In the genomic region with DNA sequence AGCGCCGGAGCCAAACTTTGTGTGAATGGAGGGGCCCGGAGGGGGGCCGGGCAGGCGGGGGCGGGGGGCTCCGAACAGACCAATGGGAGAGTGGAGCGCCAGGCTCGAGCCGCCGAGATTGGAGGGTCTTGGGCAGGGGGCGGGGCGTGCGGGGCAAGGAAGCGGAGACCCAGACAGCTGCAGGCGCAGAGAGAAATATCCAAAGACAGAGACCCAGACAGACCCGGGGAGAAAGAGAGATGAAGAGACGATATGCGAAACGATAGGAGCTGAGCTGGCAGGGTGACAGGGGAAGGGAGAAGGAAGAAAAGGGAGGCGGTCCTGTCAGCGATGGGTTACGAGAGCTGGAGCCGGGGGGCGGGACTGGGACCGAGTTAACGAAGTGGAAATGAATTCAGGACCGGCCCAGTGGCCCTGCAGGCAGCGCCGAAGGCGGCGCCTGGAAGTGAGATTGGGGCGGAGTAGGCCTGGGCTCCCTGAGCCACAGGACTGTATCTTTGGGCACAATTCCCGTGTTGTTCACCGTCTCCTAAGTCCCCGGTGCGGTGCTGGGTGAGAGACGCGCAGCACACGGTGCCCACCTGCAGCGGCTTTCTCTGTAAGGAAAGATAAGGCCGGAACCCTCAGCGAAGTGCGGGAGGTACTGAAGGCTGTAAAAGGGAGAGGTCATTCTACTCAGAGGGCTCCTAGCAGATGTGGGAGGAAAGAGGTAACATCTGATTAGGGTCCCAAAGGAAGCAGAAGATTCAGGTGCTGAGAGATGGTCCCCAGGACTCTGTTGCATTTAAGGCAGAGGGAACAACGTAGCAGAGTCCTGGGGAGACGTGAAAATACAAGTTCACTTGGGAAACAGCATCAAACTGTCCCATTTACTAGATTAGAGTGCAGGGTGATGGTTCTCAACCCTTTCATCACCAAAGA, we compare ENCODE assay signal across 1 cellular context.
A peak's percentile ranks its signal among the peaks of the same experiment; 100 is the strongest.
TF ChIP-seq lines count a peak whose summit lies in the region.

No MANE protein-coding gene starts in this region.

TF ChIP-seq in HepG2, 621 proteins besides CTCF, POLR2A, EP300 and RAD21 (continued from another document and continues in another):
- TF ChIP-seq, protein P1, sequence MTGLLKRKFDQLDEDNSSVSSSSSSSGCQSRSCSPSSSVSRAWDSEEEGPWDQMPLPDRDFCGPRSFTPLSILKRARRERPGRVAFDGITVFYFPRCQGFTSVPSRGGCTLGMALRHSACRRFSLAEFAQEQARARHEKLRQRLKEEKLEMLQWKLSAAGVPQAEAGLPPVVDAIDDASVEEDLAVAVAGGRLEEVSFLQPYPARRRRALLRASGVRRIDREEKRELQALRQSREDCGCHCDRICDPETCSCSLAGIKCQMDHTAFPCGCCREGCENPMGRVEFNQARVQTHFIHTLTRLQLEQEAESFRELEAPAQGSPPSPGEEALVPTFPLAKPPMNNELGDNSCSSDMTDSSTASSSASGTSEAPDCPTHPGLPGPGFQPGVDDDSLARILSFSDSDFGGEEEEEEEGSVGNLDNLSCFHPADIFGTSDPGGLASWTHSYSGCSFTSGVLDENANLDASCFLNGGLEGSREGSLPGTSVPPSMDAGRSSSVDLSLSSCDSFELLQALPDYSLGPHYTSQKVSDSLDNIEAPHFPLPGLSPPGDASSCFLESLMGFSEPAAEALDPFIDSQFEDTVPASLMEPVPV (CRISPR knock-in tag; IDR thresholded peaks at IDR 0.05), result no peak
- TF ChIP-seq KLF6 (CRISPR knock-in tag; IDR thresholded peaks at IDR 0.05) (0 out of 2 replicates have a peak, but pooled peaks have one; percentile 45), SALL1 (CRISPR knock-in tag; IDR thresholded peaks at IDR 0.05) (no peak; the same call in 1 of the 2 replicates), ZNF570 (CRISPR knock-in tag; IDR thresholded peaks at IDR 0.05; ENCODE audit: borderline replicate concordance) (no peak), THYN1 (CRISPR knock-in tag; IDR thresholded peaks at IDR 0.05; ENCODE audit: borderline replicate concordance, low read depth) (no peak), TBX2 (CRISPR knock-in tag; IDR thresholded peaks at IDR 0.05; ENCODE audit: borderline replicate concordance) (peak; percentile 69), ZNF720 (CRISPR knock-in tag; IDR thresholded peaks at IDR 0.05) (no peak), TAF1 (CRISPR knock-in tag; IDR thresholded peaks at IDR 0.05) (peak; percentile 47; the same call in 1 of the 2 replicates), ASH2L (IDR thresholded peaks at IDR 0.05; ENCODE audit: insufficient read length, low read depth, low read length) (peak; percentile 65), RFXAP (CRISPR knock-in tag; IDR thresholded peaks at IDR 0.05; ENCODE audit: borderline replicate concordance) (0 out of 2 replicates have a peak, but pooled peaks have one; percentile 13), SYNCRIP (IDR thresholded peaks at IDR 0.05; ENCODE audit: insufficient read depth, low read depth, low read length) (no peak), YY1 (IDR thresholded peaks at IDR 0.05; ENCODE audit: insufficient read depth, insufficient replicate concordance, low read depth, low read length) (peak; percentile 17), NFYC (CRISPR knock-in tag; IDR thresholded peaks at IDR 0.05) (peak; percentile 55), NFE2L1 (CRISPR knock-in tag; IDR thresholded peaks at IDR 0.05; ENCODE audit: borderline replicate concordance) (no peak), ZMYM2 (CRISPR knock-in tag; IDR thresholded peaks at IDR 0.05) (no peak), FOXA1 (IDR thresholded peaks at IDR 0.05) (no peak), FOXA1 (CRISPR knock-in tag; IDR thresholded peaks at IDR 0.05) (no peak), ZNF619 (CRISPR knock-in tag; IDR thresholded peaks at IDR 0.05) (0 out of 2 replicates have a peak, but pooled peaks have one; percentile 61), RBFOX2 (IDR thresholded peaks at IDR 0.05; ENCODE audit: low read depth, low read length) (peak; percentile 54; the same call in 1 of the 2 replicates), ARID2 (CRISPR knock-in tag; IDR thresholded peaks at IDR 0.05; ENCODE audit: borderline replicate concordance) (no peak), MLLT10 (CRISPR knock-in tag; IDR thresholded peaks at IDR 0.05) (no peak), ZNF629 (CRISPR knock-in tag; conservative IDR thresholded peaks at IDR 0.05) (no peak), XRCC5 (optimal IDR thresholded peaks at IDR 0.05; ENCODE audit: low read length) (peak; percentile 20), ZMYM4 (CRISPR knock-in tag; IDR thresholded peaks at IDR 0.05) (0 out of 2 replicates have a peak, but pooled peaks have one; percentile 21), SNAI1 (CRISPR knock-in tag; IDR thresholded peaks at IDR 0.05; ENCODE audit: borderline replicate concordance) (no peak), SP1 (IDR thresholded peaks at IDR 0.05) (no peak), SP1 (CRISPR knock-in tag; IDR thresholded peaks at IDR 0.05) (peak; percentile 32; the same call in 1 of the 2 replicates), TSC22D2 (CRISPR knock-in tag; IDR thresholded peaks at IDR 0.05; ENCODE audit: borderline replicate concordance) (no peak), HDAC2 (CRISPR knock-in tag; IDR thresholded peaks at IDR 0.05) (peak; percentile 25; the same call in 1 of the 2 replicates), ZNF747 (CRISPR knock-in tag; IDR thresholded peaks at IDR 0.05; ENCODE audit: borderline replicate concordance) (peak; percentile 22; the same call in 1 of the 2 replicates), GTF3A (CRISPR knock-in tag; conservative IDR thresholded peaks at IDR 0.05) (no peak), GABPB1 (CRISPR knock-in tag; IDR thresholded peaks at IDR 0.05) (peak; percentile 38; the same call in 1 of the 2 replicates), PHF8 (CRISPR knock-in tag; IDR thresholded peaks at IDR 0.05) (peak; percentile 27; the same call in 1 of the 2 replicates), EED (CRISPR knock-in tag; IDR thresholded peaks at IDR 0.05) (0 out of 2 replicates have a peak, but pooled peaks have one; percentile 33)
- TF ChIP-seq, protein P2, sequence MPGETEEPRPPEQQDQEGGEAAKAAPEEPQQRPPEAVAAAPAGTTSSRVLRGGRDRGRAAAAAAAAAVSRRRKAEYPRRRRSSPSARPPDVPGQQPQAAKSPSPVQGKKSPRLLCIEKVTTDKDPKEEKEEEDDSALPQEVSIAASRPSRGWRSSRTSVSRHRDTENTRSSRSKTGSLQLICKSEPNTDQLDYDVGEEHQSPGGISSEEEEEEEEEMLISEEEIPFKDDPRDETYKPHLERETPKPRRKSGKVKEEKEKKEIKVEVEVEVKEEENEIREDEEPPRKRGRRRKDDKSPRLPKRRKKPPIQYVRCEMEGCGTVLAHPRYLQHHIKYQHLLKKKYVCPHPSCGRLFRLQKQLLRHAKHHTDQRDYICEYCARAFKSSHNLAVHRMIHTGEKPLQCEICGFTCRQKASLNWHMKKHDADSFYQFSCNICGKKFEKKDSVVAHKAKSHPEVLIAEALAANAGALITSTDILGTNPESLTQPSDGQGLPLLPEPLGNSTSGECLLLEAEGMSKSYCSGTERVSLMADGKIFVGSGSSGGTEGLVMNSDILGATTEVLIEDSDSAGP (CRISPR knock-in tag; IDR thresholded peaks at IDR 0.05; ENCODE audit: borderline replicate concordance), result 0 out of 2 replicates have a peak, but pooled peaks have one; percentile 50
- TF ChIP-seq, protein P3, sequence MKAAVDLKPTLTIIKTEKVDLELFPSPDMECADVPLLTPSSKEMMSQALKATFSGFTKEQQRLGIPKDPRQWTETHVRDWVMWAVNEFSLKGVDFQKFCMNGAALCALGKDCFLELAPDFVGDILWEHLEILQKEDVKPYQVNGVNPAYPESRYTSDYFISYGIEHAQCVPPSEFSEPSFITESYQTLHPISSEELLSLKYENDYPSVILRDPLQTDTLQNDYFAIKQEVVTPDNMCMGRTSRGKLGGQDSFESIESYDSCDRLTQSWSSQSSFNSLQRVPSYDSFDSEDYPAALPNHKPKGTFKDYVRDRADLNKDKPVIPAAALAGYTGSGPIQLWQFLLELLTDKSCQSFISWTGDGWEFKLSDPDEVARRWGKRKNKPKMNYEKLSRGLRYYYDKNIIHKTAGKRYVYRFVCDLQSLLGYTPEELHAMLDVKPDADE (CRISPR knock-in tag; IDR thresholded peaks at IDR 0.05), result no peak
- TF ChIP-seq, protein P4, sequence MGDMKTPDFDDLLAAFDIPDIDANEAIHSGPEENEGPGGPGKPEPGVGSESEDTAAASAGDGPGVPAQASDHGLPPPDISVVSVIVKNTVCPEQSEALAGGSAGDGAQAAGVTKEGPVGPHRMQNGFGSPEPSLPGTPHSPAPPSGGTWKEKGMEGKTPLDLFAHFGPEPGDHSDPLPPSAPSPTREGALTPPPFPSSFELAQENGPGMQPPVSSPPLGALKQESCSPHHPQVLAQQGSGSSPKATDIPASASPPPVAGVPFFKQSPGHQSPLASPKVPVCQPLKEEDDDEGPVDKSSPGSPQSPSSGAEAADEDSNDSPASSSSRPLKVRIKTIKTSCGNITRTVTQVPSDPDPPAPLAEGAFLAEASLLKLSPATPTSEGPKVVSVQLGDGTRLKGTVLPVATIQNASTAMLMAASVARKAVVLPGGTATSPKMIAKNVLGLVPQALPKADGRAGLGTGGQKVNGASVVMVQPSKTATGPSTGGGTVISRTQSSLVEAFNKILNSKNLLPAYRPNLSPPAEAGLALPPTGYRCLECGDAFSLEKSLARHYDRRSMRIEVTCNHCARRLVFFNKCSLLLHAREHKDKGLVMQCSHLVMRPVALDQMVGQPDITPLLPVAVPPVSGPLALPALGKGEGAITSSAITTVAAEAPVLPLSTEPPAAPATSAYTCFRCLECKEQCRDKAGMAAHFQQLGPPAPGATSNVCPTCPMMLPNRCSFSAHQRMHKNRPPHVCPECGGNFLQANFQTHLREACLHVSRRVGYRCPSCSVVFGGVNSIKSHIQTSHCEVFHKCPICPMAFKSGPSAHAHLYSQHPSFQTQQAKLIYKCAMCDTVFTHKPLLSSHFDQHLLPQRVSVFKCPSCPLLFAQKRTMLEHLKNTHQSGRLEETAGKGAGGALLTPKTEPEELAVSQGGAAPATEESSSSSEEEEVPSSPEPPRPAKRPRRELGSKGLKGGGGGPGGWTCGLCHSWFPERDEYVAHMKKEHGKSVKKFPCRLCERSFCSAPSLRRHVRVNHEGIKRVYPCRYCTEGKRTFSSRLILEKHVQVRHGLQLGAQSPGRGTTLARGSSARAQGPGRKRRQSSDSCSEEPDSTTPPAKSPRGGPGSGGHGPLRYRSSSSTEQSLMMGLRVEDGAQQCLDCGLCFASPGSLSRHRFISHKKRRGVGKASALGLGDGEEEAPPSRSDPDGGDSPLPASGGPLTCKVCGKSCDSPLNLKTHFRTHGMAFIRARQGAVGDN (CRISPR knock-in tag; IDR thresholded peaks at IDR 0.05), result peak; percentile 63
- TF ChIP-seq, protein P5, sequence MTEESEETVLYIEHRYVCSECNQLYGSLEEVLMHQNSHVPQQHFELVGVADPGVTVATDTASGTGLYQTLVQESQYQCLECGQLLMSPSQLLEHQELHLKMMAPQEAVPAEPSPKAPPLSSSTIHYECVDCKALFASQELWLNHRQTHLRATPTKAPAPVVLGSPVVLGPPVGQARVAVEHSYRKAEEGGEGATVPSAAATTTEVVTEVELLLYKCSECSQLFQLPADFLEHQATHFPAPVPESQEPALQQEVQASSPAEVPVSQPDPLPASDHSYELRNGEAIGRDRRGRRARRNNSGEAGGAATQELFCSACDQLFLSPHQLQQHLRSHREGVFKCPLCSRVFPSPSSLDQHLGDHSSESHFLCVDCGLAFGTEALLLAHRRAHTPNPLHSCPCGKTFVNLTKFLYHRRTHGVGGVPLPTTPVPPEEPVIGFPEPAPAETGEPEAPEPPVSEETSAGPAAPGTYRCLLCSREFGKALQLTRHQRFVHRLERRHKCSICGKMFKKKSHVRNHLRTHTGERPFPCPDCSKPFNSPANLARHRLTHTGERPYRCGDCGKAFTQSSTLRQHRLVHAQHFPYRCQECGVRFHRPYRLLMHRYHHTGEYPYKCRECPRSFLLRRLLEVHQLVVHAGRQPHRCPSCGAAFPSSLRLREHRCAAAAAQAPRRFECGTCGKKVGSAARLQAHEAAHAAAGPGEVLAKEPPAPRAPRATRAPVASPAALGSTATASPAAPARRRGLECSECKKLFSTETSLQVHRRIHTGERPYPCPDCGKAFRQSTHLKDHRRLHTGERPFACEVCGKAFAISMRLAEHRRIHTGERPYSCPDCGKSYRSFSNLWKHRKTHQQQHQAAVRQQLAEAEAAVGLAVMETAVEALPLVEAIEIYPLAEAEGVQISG (CRISPR knock-in tag; IDR thresholded peaks at IDR 0.05), result no peak; the same call in 1 of the 2 replicates
- TF ChIP-seq, protein P6, sequence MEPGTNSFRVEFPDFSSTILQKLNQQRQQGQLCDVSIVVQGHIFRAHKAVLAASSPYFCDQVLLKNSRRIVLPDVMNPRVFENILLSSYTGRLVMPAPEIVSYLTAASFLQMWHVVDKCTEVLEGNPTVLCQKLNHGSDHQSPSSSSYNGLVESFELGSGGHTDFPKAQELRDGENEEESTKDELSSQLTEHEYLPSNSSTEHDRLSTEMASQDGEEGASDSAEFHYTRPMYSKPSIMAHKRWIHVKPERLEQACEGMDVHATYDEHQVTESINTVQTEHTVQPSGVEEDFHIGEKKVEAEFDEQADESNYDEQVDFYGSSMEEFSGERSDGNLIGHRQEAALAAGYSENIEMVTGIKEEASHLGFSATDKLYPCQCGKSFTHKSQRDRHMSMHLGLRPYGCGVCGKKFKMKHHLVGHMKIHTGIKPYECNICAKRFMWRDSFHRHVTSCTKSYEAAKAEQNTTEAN (CRISPR knock-in tag; conservative IDR thresholded peaks at IDR 0.05), result no peak
- TF ChIP-seq, protein P7, sequence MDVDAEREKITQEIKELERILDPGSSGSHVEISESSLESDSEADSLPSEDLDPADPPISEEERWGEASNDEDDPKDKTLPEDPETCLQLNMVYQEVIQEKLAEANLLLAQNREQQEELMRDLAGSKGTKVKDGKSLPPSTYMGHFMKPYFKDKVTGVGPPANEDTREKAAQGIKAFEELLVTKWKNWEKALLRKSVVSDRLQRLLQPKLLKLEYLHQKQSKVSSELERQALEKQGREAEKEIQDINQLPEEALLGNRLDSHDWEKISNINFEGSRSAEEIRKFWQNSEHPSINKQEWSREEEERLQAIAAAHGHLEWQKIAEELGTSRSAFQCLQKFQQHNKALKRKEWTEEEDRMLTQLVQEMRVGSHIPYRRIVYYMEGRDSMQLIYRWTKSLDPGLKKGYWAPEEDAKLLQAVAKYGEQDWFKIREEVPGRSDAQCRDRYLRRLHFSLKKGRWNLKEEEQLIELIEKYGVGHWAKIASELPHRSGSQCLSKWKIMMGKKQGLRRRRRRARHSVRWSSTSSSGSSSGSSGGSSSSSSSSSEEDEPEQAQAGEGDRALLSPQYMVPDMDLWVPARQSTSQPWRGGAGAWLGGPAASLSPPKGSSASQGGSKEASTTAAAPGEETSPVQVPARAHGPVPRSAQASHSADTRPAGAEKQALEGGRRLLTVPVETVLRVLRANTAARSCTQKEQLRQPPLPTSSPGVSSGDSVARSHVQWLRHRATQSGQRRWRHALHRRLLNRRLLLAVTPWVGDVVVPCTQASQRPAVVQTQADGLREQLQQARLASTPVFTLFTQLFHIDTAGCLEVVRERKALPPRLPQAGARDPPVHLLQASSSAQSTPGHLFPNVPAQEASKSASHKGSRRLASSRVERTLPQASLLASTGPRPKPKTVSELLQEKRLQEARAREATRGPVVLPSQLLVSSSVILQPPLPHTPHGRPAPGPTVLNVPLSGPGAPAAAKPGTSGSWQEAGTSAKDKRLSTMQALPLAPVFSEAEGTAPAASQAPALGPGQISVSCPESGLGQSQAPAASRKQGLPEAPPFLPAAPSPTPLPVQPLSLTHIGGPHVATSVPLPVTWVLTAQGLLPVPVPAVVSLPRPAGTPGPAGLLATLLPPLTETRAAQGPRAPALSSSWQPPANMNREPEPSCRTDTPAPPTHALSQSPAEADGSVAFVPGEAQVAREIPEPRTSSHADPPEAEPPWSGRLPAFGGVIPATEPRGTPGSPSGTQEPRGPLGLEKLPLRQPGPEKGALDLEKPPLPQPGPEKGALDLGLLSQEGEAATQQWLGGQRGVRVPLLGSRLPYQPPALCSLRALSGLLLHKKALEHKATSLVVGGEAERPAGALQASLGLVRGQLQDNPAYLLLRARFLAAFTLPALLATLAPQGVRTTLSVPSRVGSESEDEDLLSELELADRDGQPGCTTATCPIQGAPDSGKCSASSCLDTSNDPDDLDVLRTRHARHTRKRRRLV (CRISPR knock-in tag; IDR thresholded peaks at IDR 0.05), result 0 out of 2 replicates have a peak, but pooled peaks have one; percentile 42
